ENCODE assay signal across 8 cellular contexts in genomic region chr1:204507317-204508105, GRCh38. TPM values are rescaled to one million over a fixed set of nuclear protein-coding genes. Genes with fewer than 3 reads are reported as not detected.
DNase-seq lines count a peak whose midpoint lies in the region; ATAC-seq and TF ChIP-seq lines count a peak whose summit lies in the region.

No MANE protein-coding gene starts in this region.

- H3K36me3 Mint-ChIP-seq in neural crest cell (ENCODE audit: low read depth) = peaks cover 12% of the 10 kb centered on the region

- peaks cover 7% of the 10 kb centered on the region for H3K9me3 ChIP-seq in WERI-Rb-1 (ENCODE audit: severe bottlenecking)

- TF ChIP-seq CTCF in WERI-Rb-1 (IDR thresholded peaks at IDR 0.05; ENCODE audit: low read depth, low read length) (no peak), fibroblast of the aortic adventitia (IDR thresholded peaks at IDR 0.05; ENCODE audit: insufficient read depth, low read length) (no peak), neural crest cell (conservative IDR thresholded peaks at IDR 0.05) (no peak)

- H3K4me1 Mint-ChIP-seq in neural crest cell = peaks cover 35% of the 10 kb centered on the region

- no peak for ATAC-seq in HG03520 (IDR thresholded peaks at IDR 0.05; ENCODE audit: unreplicated experiment)

- peak overlapping the region; percentile 96 for H3K4me3 Mint-ChIP-seq in neural crest cell

- H3K9me3 Mint-ChIP-seq in neural crest cell = no peaks in the 10 kb centered on the region

- no peaks in the 10 kb centered on the region for H3K27me3 ChIP-seq in WERI-Rb-1 (ENCODE audit: insufficient read depth, low read depth, severe bottlenecking)

- no peaks in the 10 kb centered on the region for H3K36me3 ChIP-seq in WERI-Rb-1

- H3K27ac Mint-ChIP-seq in neural crest cell (ENCODE audit: unreplicated experiment) = peak overlapping the region; percentile 97

- peak overlapping the region; percentile 87 for H3K27ac ChIP-seq in WERI-Rb-1

- DNase-seq in DMS53 (lab: John Stamatoyannopoulos, UW) (peak; percentile 88), HCEC 1CT (peak; percentile 61), NCI-H2029 (lab: John Stamatoyannopoulos, UW) (peak; percentile 15), WERI-Rb-1 (peak; percentile 73), fibroblast of the aortic adventitia (ENCODE audit: low read depth) (peak; percentile 46), neural crest cell (ENCODE audit: low read depth, low spot score) (peak; percentile 48), epidermal melanocyte (ENCODE audit: insufficient read length, low spot score) (no peak)

- H3K27me3 Mint-ChIP-seq in neural crest cell (ENCODE audit: low read depth) = peaks cover 21% of the 10 kb centered on the region

- H3K4me3 ChIP-seq in WERI-Rb-1 (ENCODE audit: low read depth, low read length) = peak overlapping the region; percentile 96
- H3K4me3 ChIP-seq in fibroblast of the aortic adventitia (ENCODE audit: low read depth, low read length) = peak overlapping the region; percentile 44

RNA-seq across cellular contexts. Expression of gene MDM4, which starts 8.7 kb away (rescaled TPM):
- total RNA-seq in fibroblast of the aortic adventitia (ENCODE audit: low replicate concordance) (55.1 and 107 TPM in 2 replicates), neural crest cell (92.5 and 98.2 TPM in 2 replicates)

RNA-seq across cellular contexts. Expression of gene PIK3C2B, which starts 12.9 kb away (rescaled TPM):
- total RNA-seq in fibroblast of the aortic adventitia (ENCODE audit: low replicate concordance) (4.5 and 8.2 TPM in 2 replicates), neural crest cell (70.5 and 71.7 TPM in 2 replicates)
